Comparison of ENCODE assay signal across 22 cellular contexts in genomic region chr2:193088026-193088425, GRCh38.
DNase-seq lines count a peak whose midpoint lies in the region; ATAC-seq, FAIRE-seq and TF ChIP-seq lines count a peak whose summit lies in the region.
"Had no signal": no experiment of that assay in that cellular context is flagged by ENCODE, and none has a peak within 500 bp of the region (broad histone marks: within the 10 kb centered on the region; RNA-seq: fewer than 3 reads in every experiment).

No MANE protein-coding gene starts in this region.

- H3K27me3 Mint-ChIP-seq in osteocyte (ENCODE audit: unreplicated experiment), result no peaks in the 10 kb centered on the region
- H3K27me3 Mint-ChIP-seq: CD4-positive, alpha-beta memory T cell had no signal

- H3K4me3 ChIP-seq in A549 (no peak overlapping the region), OCI-LY3 (ENCODE audit: low read length) (no peak overlapping the region)
- H3K4me3 ChIP-seq: BLaER1 treated with 17β-estradiol and CSF1 and Interleukin-3, amounts not matched to agents 10 nM and 100 nM; GM23248; SJSA1 had no signal

- H3K27me3 ChIP-seq in OCI-LY3 (ENCODE audit: low read depth, low read length), result no peaks in the 10 kb centered on the region
- H3K27me3 ChIP-seq: BLaER1 treated with 17β-estradiol and CSF1 and Interleukin-3, amounts not matched to agents 10 nM and 100 nM; SJSA1 had no signal

- H3K9me3 ChIP-seq in A549 (no peaks in the 10 kb centered on the region), OCI-LY3 (ENCODE audit: insufficient read depth, low read length) (no peaks in the 10 kb centered on the region)
- H3K9me3 ChIP-seq: BLaER1 treated with 17β-estradiol and CSF1 and Interleukin-3, amounts not matched to agents 10 nM and 100 nM; Caco-2; SJSA1 had no signal

- H4K20me1 ChIP-seq in OCI-LY3 (ENCODE audit: insufficient read depth, low read length), result no peaks in the 10 kb centered on the region
- H4K20me1 ChIP-seq: BLaER1 treated with 17β-estradiol and CSF1 and Interleukin-3, amounts not matched to agents 10 nM and 100 nM had no signal

- H3K27ac Mint-ChIP-seq in osteocyte (ENCODE audit: unreplicated experiment), result peak overlapping the region; percentile 36
- H3K27ac Mint-ChIP-seq: CD4-positive, alpha-beta memory T cell had no signal

- H3K27ac ChIP-seq in A549, result no peak overlapping the region
- H3K27ac ChIP-seq in OCI-LY3 (ENCODE audit: low read length), result no peak overlapping the region
- H3K27ac ChIP-seq: BLaER1 treated with 17β-estradiol and CSF1 and Interleukin-3, amounts not matched to agents 10 nM and 100 nM; GM23248; KMS-11; SJSA1 had no signal

- no peak overlapping the region for H3K9ac ChIP-seq in OCI-LY3 (ENCODE audit: low read length)
- H3K9ac ChIP-seq: BLaER1 treated with 17β-estradiol and CSF1 and Interleukin-3, amounts not matched to agents 10 nM and 100 nM; GM23248; KMS-11 had no signal

- peaks cover 4% of the 10 kb centered on the region for H3K4me1 Mint-ChIP-seq in osteocyte (ENCODE audit: unreplicated experiment)
- H3K4me1 Mint-ChIP-seq: CD4-positive, alpha-beta memory T cell had no signal

- no peak for FAIRE-seq in A549 (lab: Jason Lieb, UNC)
- FAIRE-seq: HTR-8/SVneo had no signal

- no peak for TF ChIP-seq RAD21 in A549 (conservative IDR thresholded peaks at IDR 0.05 in 1 of 2, IDR thresholded peaks at IDR 0.05 in 1 of 2)

- 0 out of 3 replicates have a peak overlapping the region, but pooled peaks have one; percentile 17 for H3K4me2 ChIP-seq in A549
- no peak overlapping the region for H3K4me2 ChIP-seq in OCI-LY3 (ENCODE audit: low read length)
- H3K4me2 ChIP-seq: BLaER1 treated with 17β-estradiol and CSF1 and Interleukin-3, amounts not matched to agents 10 nM and 100 nM; KMS-11 had no signal

- H3K9me3 Mint-ChIP-seq in osteocyte (ENCODE audit: unreplicated experiment), result no peaks in the 10 kb centered on the region

- DNase-seq in A549 (ENCODE audit: low read depth in 1 of 2, low spot score in 1 of 2) (no peak), ELR (ENCODE audit: low read depth) (peak; percentile 32), osteocyte (ENCODE audit: extremely low spot score, unreplicated experiment) (no peak), NCI-H1417 (lab: John Stamatoyannopoulos, UW) (no peak), SKM-1 treated with dmso at 0.1 percent for 144 hours (lab: John Stamatoyannopoulos, UW; ENCODE audit: unreplicated experiment) (no peak)
- DNase-seq: Caco-2; CD4-positive, alpha-beta memory T cell; DMS 273 treated with DMSO at 0.1 percent for 48 hours; GM23248; HCEC 1CT; NCI-H1694 treated with DMSO at 0.1 percent for 48 hours; NCI-H2081 treated with DMSO at 0.1 percent for 48 hours; NCI-H446; NCI-H526; T-helper 2 cell had no signal

- H3K79me2 ChIP-seq in OCI-LY3 (ENCODE audit: low read length), result no peaks in the 10 kb centered on the region

- no peak for ATAC-seq in A549
- ATAC-seq in HG03039 (IDR thresholded peaks at IDR 0.05; ENCODE audit: unreplicated experiment), result no peak
- ATAC-seq: Right ventricle myocardium inferior had no signal

- 6% methylated on average over 1 of the region's 1 CpG for WGBS in A549 (ENCODE audit: missing lambda C conversion rate)

- no peaks in the 10 kb centered on the region for H3K36me3 ChIP-seq in OCI-LY3 (replicated peaks; ENCODE audit: low read depth, low read length)
- H3K36me3 ChIP-seq: BLaER1 treated with 17β-estradiol and CSF1 and Interleukin-3, amounts not matched to agents 10 nM and 100 nM; SJSA1 had no signal

- no peak for TF ChIP-seq EP300 in A549 (IDR thresholded peaks at IDR 0.05)

- TF ChIP-seq CTCF in A549 (IDR thresholded peaks at IDR 0.05) (no peak), OCI-LY3 (IDR thresholded peaks at IDR 0.05; ENCODE audit: low read depth, low read length) (no peak), osteocyte (IDR thresholded peaks at IDR 0.05) (no peak)

- H3K4me1 ChIP-seq in A549, result no peaks in the 10 kb centered on the region
- no peaks in the 10 kb centered on the region for H3K4me1 ChIP-seq in OCI-LY3 (ENCODE audit: low read length)
- H3K4me1 ChIP-seq: BLaER1 treated with 17β-estradiol and CSF1 and Interleukin-3, amounts not matched to agents 10 nM and 100 nM; Caco-2; SJSA1 had no signal

- H3K4me3 Mint-ChIP-seq in osteocyte (ENCODE audit: unreplicated experiment), result no peak overlapping the region
- H3K4me3 Mint-ChIP-seq: CD4-positive, alpha-beta memory T cell had no signal

- POLR2A ChIA-PET in A549 (lab: Yijun Ruan, JAX), result no interaction called here

- H3K36me3 Mint-ChIP-seq in osteocyte (ENCODE audit: unreplicated experiment), result no peaks in the 10 kb centered on the region
- H3K36me3 Mint-ChIP-seq: CD4-positive, alpha-beta memory T cell had no signal

- no peak for TF ChIP-seq POLR2A in A549 (IDR thresholded peaks at IDR 0.05; ENCODE audit: low read length)

- H2AFZ ChIP-seq in OCI-LY3 (ENCODE audit: low read depth, low read length), result 0 out of 2 replicates have a peak overlapping the region, but pooled peaks have one; percentile 10
- H2AFZ ChIP-seq: GM23248 had no signal

- CTCF ChIA-PET in A549 (lab: Yijun Ruan, JAX), result no interaction called here

TF ChIP-seq in A549, 52 proteins besides CTCF, POLR2A, EP300 and RAD21:
- TF ChIP-seq POLR2AphosphoS2 (conservative IDR thresholded peaks at IDR 0.05; ENCODE audit: low read length) (no peak), PHF8 (IDR thresholded peaks at IDR 0.05; ENCODE audit: borderline replicate concordance, low read depth) (no peak), SMC3 (IDR thresholded peaks at IDR 0.05) (no peak), KDM5A (IDR thresholded peaks at IDR 0.05) (no peak), EHMT2 (IDR thresholded peaks at IDR 0.05; ENCODE audit: low read depth) (no peak), GATA3 (IDR thresholded peaks at IDR 0.05; ENCODE audit: borderline replicate concordance) (no peak), ZSCAN20 (CRISPR knock-in tag; IDR thresholded peaks at IDR 0.05) (no peak), CEBPB (IDR thresholded peaks at IDR 0.05) (no peak)
- TF ChIP-seq, protein P1, sequence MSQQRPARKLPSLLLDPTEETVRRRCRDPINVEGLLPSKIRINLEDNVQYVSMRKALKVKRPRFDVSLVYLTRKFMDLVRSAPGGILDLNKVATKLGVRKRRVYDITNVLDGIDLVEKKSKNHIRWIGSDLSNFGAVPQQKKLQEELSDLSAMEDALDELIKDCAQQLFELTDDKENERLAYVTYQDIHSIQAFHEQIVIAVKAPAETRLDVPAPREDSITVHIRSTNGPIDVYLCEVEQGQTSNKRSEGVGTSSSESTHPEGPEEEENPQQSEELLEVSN (IDR thresholded peaks at IDR 0.05; ENCODE audit: borderline replicate concordance, low read depth), result no peak
